ENCODE assay signal across 12 cellular contexts in genomic region chr14:21572604-21573003, GRCh38. TPM values are rescaled to one million over a fixed set of nuclear protein-coding genes. Genes with fewer than 3 reads are reported as not detected.
"Had no signal": no experiment of that assay in that cellular context is flagged by ENCODE, and none has a peak within 500 bp of the region (broad histone marks: within the 10 kb centered on the region; RNA-seq: fewer than 3 reads in every experiment).

No MANE protein-coding gene starts in this region.

- FAIRE-seq: H1, H54 had no signal

- H3K4me3 ChIP-seq: GM23248, GM23338, HAP-1 had no signal

- H3K4me1 Mint-ChIP-seq: GM23338 had no signal

- H3K9me3 ChIP-seq: HAP-1 had no signal

- H3K36me3 ChIP-seq: HAP-1 had no signal

- H3K27ac Mint-ChIP-seq: GM23338, H9, HFFc6 had no signal

- H3K4me2 ChIP-seq: GM23338 had no signal

- H3K9ac ChIP-seq: GM23248 had no signal

- H3K4me3 Mint-ChIP-seq: GM23338, H9, HFFc6 had no signal

- H2AFZ ChIP-seq: GM23248, GM23338 had no signal

- H3K27ac ChIP-seq: GM23248 had no signal

- DNase-seq: GM23248, GOT3, H7, H9, HCEC 1CT, HFFc6 had no signal

- H3K4me1 ChIP-seq: HAP-1 had no signal

- ATAC-seq: GM23338, HCT116 had no signal

RNA-seq across cellular contexts. Expression of gene OR10G3, which starts 7.3 kb away (rescaled TPM):
- total RNA-seq: GM23248, GM23338, H1, H4, H7, H9, HFFc6 had no signal
- polyA plus RNA-seq: GM23248, GM23338, H1 had no signal
